Comparison of ENCODE assay signal across 9 cellular contexts in genomic region chr3:193572426-193572908, GRCh38. TPM values are rescaled to one million over a fixed set of nuclear protein-coding genes. Genes with fewer than 3 reads are reported as not detected.
DNase-seq lines count a peak whose midpoint lies in the region; ATAC-seq and TF ChIP-seq lines count a peak whose summit lies in the region.
"Had no signal": no experiment of that assay in that cellular context is flagged by ENCODE, and none has a peak within 500 bp of the region (broad histone marks: within the 10 kb centered on the region; RNA-seq: fewer than 3 reads in every experiment).

No MANE protein-coding gene starts in this region.

- intact Hi-C loops in CD4-positive, alpha-beta T cell (cut with DNase I, micrococcal nuclease), result loop anchor here (2.0 to 10.0 kb wide), 5 partner anchors 112 to 1106 kb away; no protein-coding TSS in a partner anchor
- intact Hi-C loops in activated CD4-positive, alpha-beta T cell treated with anti-CD3 and anti-CD28 coated beads for 36 hours (cut with DNase I, micrococcal nuclease), result loop anchor here (1.0 to 5.0 kb wide), 9 partner anchors 111 to 1106 kb away; no protein-coding TSS in a partner anchor
- intact Hi-C loops in dorsolateral prefrontal cortex (cut with DNase I), result loop anchor here (1.0 to 5.0 kb wide), 4 partner anchors 111 to 1005 kb away; no protein-coding TSS in a partner anchor

- no peak overlapping the region for H3K4me3 ChIP-seq in dorsolateral prefrontal cortex

- DNase-seq in CD4-positive, alpha-beta T cell, result peak; percentile 6 to 40 (median 22)
- DNase-seq in NCI-H510A (lab: John Stamatoyannopoulos, UW) (peak; percentile 25), dorsolateral prefrontal cortex (peak in 8 of 10 donors; percentile 51 to 82 (median 64)), lung microvascular endothelial cell (ENCODE audit: low read depth in 2 of 2) (peak; percentile 70 to 77)
- peak; percentile 68 for DNase-seq in activated CD4-positive, alpha-beta T cell treated with anti-CD3 and anti-CD28 coated beads for 36 hours
- DNase-seq in stimulated activated naive CD8-positive, alpha-beta T cell treated with anti-CD3 and anti-CD28 coated beads, Interleukin-15, Interleukin-2, amounts not matched to agents 100 U/mL and 50 U/mL, for 24 hours, result peak; percentile 37

- no peaks in the 10 kb centered on the region for H3K9me3 ChIP-seq in CD4-positive, alpha-beta T cell (ENCODE audit: control insufficient read depth, low read length)

- no peaks in the 10 kb centered on the region for H3K27me3 Mint-ChIP-seq in CD4-positive, alpha-beta T cell
- H3K27me3 Mint-ChIP-seq in activated CD4-positive, alpha-beta T cell treated with anti-CD3 and anti-CD28 coated beads for 36 hours, result no peaks in the 10 kb centered on the region
- H3K27me3 Mint-ChIP-seq: IgD-negative memory B cell had no signal

- H3K4me1 Mint-ChIP-seq in CD4-positive, alpha-beta T cell (ENCODE audit: low read depth), result no peaks in the 10 kb centered on the region
- H3K4me1 Mint-ChIP-seq in activated CD4-positive, alpha-beta T cell treated with anti-CD3 and anti-CD28 coated beads for 36 hours, result no peaks in the 10 kb centered on the region

- peak; percentile 76 for TF ChIP-seq CTCF in CD4-positive, alpha-beta T cell (IDR thresholded peaks at IDR 0.05)
- TF ChIP-seq CTCF in dorsolateral prefrontal cortex (IDR thresholded peaks at IDR 0.05 in 54 of 56, conservative IDR thresholded peaks at IDR 0.05 in 2 of 56; ENCODE audit: low read depth in 1 of 56, partially characterized antibody in 56 of 56), result peak; percentile 66 to 96 (median 86)

- no peak overlapping the region for H3K4me3 Mint-ChIP-seq in CD4-positive, alpha-beta T cell
- H3K4me3 Mint-ChIP-seq in activated CD4-positive, alpha-beta T cell treated with anti-CD3 and anti-CD28 coated beads for 36 hours, result no peak overlapping the region
- H3K4me3 Mint-ChIP-seq: IgD-negative memory B cell had no signal

- H3K27me3 ChIP-seq in CD4-positive, alpha-beta T cell (ENCODE audit: control insufficient read depth, insufficient read depth, low read length), result no peaks in the 10 kb centered on the region
- H3K27me3 ChIP-seq in dorsolateral prefrontal cortex, result no peaks in the 10 kb centered on the region

- POLR2A ChIA-PET in CD4-positive, alpha-beta T cell (lab: Charles Lee), result no interaction called here
- POLR2A ChIA-PET in activated CD4-positive, alpha-beta T cell treated with anti-CD3 and anti-CD28 coated beads for 36 hours (lab: Charles Lee), result no interaction called here

- H3K27ac ChIP-seq in CD4-positive, alpha-beta T cell (ENCODE audit: low read depth, low read length), result no peak overlapping the region
- H3K27ac ChIP-seq in dorsolateral prefrontal cortex, result no peak overlapping the region

- no peak overlapping the region for H3K27ac Mint-ChIP-seq in CD4-positive, alpha-beta T cell
- H3K27ac Mint-ChIP-seq in activated CD4-positive, alpha-beta T cell treated with anti-CD3 and anti-CD28 coated beads for 36 hours, result no peak overlapping the region
- H3K27ac Mint-ChIP-seq: IgD-negative memory B cell had no signal

- no peaks in the 10 kb centered on the region for H3K36me3 Mint-ChIP-seq in CD4-positive, alpha-beta T cell (ENCODE audit: low read depth)
- no peaks in the 10 kb centered on the region for H3K36me3 Mint-ChIP-seq in activated CD4-positive, alpha-beta T cell treated with anti-CD3 and anti-CD28 coated beads for 36 hours (ENCODE audit: low read depth)
- H3K36me3 Mint-ChIP-seq: IgD-negative memory B cell had no signal

- ATAC-seq in CD4-positive, alpha-beta T cell (ENCODE audit: poor library complexity), result no peak
- ATAC-seq in GM19372 (IDR thresholded peaks at IDR 0.05; ENCODE audit: low read depth, unreplicated experiment) (peak; percentile 87), HG03460 (IDR thresholded peaks at IDR 0.05; ENCODE audit: unreplicated experiment) (peak; percentile 71)
- peak; percentile 84 for ATAC-seq in activated CD4-positive, alpha-beta T cell treated with anti-CD3 and anti-CD28 coated beads for 36 hours
- ATAC-seq in stimulated activated naive CD8-positive, alpha-beta T cell treated with anti-CD3 and anti-CD28 coated beads, Interleukin-15, Interleukin-2, amounts not matched to agents 100 U/mL and 50 U/mL, for 24 hours, result peak; percentile 43

- no peaks in the 10 kb centered on the region for H3K9me3 Mint-ChIP-seq in CD4-positive, alpha-beta T cell
- H3K9me3 Mint-ChIP-seq in activated CD4-positive, alpha-beta T cell treated with anti-CD3 and anti-CD28 coated beads for 36 hours (ENCODE audit: low read depth), result no peaks in the 10 kb centered on the region
- H3K9me3 Mint-ChIP-seq: IgD-negative memory B cell had no signal

- CTCF ChIA-PET in CD4-positive, alpha-beta T cell (lab: Charles Lee), result interaction anchor here (1.0 to 1.2 kb wide), 2 partner anchors 18 to 31 kb away, joined by 3 to 4 read pairs; no protein-coding TSS in a partner anchor
- CTCF ChIA-PET in activated CD4-positive, alpha-beta T cell treated with anti-CD3 and anti-CD28 coated beads for 36 hours (lab: Charles Lee), result interaction anchor here (0.6 to 3.3 kb wide), 15 partner anchors 9 to 1101 kb away, joined by 3 to 20 read pairs (median 4); no protein-coding TSS in a partner anchor

RNA-seq across cellular contexts. Expression of gene ATP13A4, which starts 17.8 kb away (rescaled TPM):
- 1 to 10 TPM in 1 of 2 experiments, under 1 TPM in 1; 0.98 to 1.6 TPM for total RNA-seq in CD4-positive, alpha-beta T cell
- total RNA-seq in activated CD4-positive, alpha-beta T cell treated with anti-CD3 and anti-CD28 coated beads for 36 hours, result 1 to 10 TPM; 1.1 to 3.3 TPM
- total RNA-seq in dorsolateral prefrontal cortex, result 100 to 1,000 TPM in 3 of 120 experiments, 10 to 100 TPM in 117; 20.4 to 151 (median 48.2) TPM
- under 0.01 TPM in 1 of 2 replicates, not detected in the other for total RNA-seq in lung microvascular endothelial cell

RNA-seq across cellular contexts. Expression of gene OPA1, which starts 20.5 kb away (rescaled TPM):
- 10 to 100 TPM; 56.1 to 57.6 TPM for total RNA-seq in CD4-positive, alpha-beta T cell
- total RNA-seq in activated CD4-positive, alpha-beta T cell treated with anti-CD3 and anti-CD28 coated beads for 36 hours, result 100 to 1,000 TPM in 1 of 2 experiments, 10 to 100 TPM in 1; 94.9 to 115 TPM
- 100 to 1,000 TPM in 105 of 120 experiments, 10 to 100 TPM in 15; 66.6 to 180 (median 124) TPM for total RNA-seq in dorsolateral prefrontal cortex
- 35.1 and 39.0 TPM in 2 replicates for total RNA-seq in lung microvascular endothelial cell

Comparison
In these comparisons a context has a peak if more than half of its experiments do, and no peak if none do; other contexts are left out.
1. DNase-seq: peak in every context shown above with its lines; median percentile 74 in lung microvascular endothelial cell; 68 in activated CD4-positive, alpha-beta T cell treated with anti-CD3 and anti-CD28 coated beads for 36 hours; 64 in dorsolateral prefrontal cortex; 37 in stimulated activated naive CD8-positive, alpha-beta T cell treated with anti-CD3 and anti-CD28 coated beads, Interleukin-15, Interleukin-2, amounts not matched to agents 100 U/mL and 50 U/mL, for 24 hours; 25 in NCI-H510A; 22 in CD4-positive, alpha-beta T cell.
2. RNA of gene ATP13A4, which starts 17.8 kb away (total RNA-seq): 20.4 to 151 TPM in dorsolateral prefrontal cortex; 1.1 to 3.3 TPM in activated CD4-positive, alpha-beta T cell treated with anti-CD3 and anti-CD28 coated beads for 36 hours, 0.98 to 1.6 TPM in CD4-positive, alpha-beta T cell and under 0.01 TPM in lung microvascular endothelial cell; every median in the first group is over 4 times any median in the second.